21 cellular contexts compared by ENCODE assay signal in the genomic region with DNA sequence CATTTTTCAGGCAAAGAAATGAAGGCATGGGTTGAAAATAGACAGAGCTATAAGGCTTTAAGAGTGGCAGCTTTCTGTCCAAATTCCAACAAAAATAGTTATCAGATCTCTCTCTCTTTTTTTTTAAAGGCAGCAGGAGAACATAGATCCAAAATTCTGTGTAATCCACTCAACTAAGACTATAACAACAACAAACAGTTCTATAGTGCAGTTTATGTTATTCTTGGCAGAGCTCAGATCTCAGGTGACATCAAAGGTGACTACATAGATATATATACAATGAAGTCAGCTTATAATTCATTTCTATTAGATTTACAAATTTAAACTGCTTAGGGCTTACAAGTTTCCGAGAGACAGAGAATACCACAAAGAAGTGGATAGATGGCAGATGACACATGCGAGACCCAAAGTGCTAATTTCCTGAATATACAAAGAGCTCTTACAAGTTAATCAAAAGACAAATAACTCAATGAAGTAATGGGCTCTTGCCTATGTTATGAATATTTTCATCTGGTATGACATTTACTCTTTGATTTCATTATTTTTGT.
"Had no signal": no experiment of that assay in that cellular context is flagged by ENCODE, and none has a peak within 500 bp of the region (broad histone marks: within the 10 kb centered on the region; RNA-seq: fewer than 3 reads in every experiment).

No MANE protein-coding gene starts in this region.

- H3K27ac Mint-ChIP-seq: dendritic cell treated with granulocyte-macrophage colony-stimulating factor and Interleukin-4, amounts not matched to agents 40 ng/mL and 50 ng/mL, for 4 days; memory B cell; stimulated activated memory B cell treated with anti-CD40 and anti-IgM and Interleukin-4, amounts not matched to agents 10 μg/mL and 1 μg/mL and 100 μg/mL, for 72 hours; stimulated activated naive CD8-positive, alpha-beta T cell treated with anti-CD3 and anti-CD28 coated beads, Interleukin-15, Interleukin-2, amounts not matched to agents 100 ng/mL and 50 ng/mL, for 24 hours had no signal

- H3K27me3 Mint-ChIP-seq: dendritic cell treated with granulocyte-macrophage colony-stimulating factor and Interleukin-4, amounts not matched to agents 40 ng/mL and 50 ng/mL, for 4 days had no signal

- H3K9me3 ChIP-seq: esophagus squamous epithelium, gastroesophageal sphincter, left lung, lower lobe of right lung, psoas muscle, spleen, tibial artery, upper lobe of right lung had no signal

- H3K9me3 Mint-ChIP-seq: dendritic cell treated with granulocyte-macrophage colony-stimulating factor and Interleukin-4, amounts not matched to agents 40 ng/mL and 50 ng/mL, for 4 days; memory B cell; nephron; stimulated activated memory B cell treated with anti-CD40 and anti-IgM and Interleukin-4, amounts not matched to agents 10 μg/mL and 1 μg/mL and 100 μg/mL, for 72 hours; stimulated activated naive CD8-positive, alpha-beta T cell treated with anti-CD3 and anti-CD28 coated beads, Interleukin-15, Interleukin-2, amounts not matched to agents 100 ng/mL and 50 ng/mL, for 24 hours had no signal

- H3K4me3 Mint-ChIP-seq: dendritic cell treated with granulocyte-macrophage colony-stimulating factor and Interleukin-4, amounts not matched to agents 40 ng/mL and 50 ng/mL, for 4 days; memory B cell; nephron; stimulated activated memory B cell treated with anti-CD40 and anti-IgM and Interleukin-4, amounts not matched to agents 10 μg/mL and 1 μg/mL and 100 μg/mL, for 72 hours; stimulated activated naive CD8-positive, alpha-beta T cell treated with anti-CD3 and anti-CD28 coated beads, Interleukin-15, Interleukin-2, amounts not matched to agents 100 ng/mL and 50 ng/mL, for 24 hours had no signal

- H3K4me1 ChIP-seq: esophagus squamous epithelium had no signal

- H3K36me3 ChIP-seq: esophagus squamous epithelium, gastroesophageal sphincter, left lung, lower lobe of right lung, spleen, tibial artery, upper lobe of right lung had no signal

- DNase-seq: esophagus squamous epithelium; foreskin fibroblast; glutamatergic neuron; left lung; lower lobe of right lung; midbrain; psoas muscle; retina; spleen; stimulated activated CD4-positive, alpha-beta T cell treated with anti-CD3 and anti-CD28 coated beads, Interleukin-15, amount 100 ng/mL, for 24 hours; stimulated activated CD4-positive, alpha-beta T cell treated with anti-CD3 and anti-CD28 coated beads, Interleukin-1b, Interleukin-23, amount 100 ng/mL, for 48 hours; stimulated activated CD4-positive, alpha-beta T cell treated with anti-CD3 and anti-CD28 coated beads, Interleukin-4, amount 100 ng/mL, for 24 hours; tibial artery; upper lobe of right lung had no signal

- H3K36me3 Mint-ChIP-seq: memory B cell; stimulated activated memory B cell treated with anti-CD40 and anti-IgM and Interleukin-4, amounts not matched to agents 10 μg/mL and 1 μg/mL and 100 μg/mL, for 72 hours had no signal

- H3K27ac ChIP-seq: esophagus squamous epithelium, left lung, lower lobe of right lung, psoas muscle, spleen, tibial artery, upper lobe of right lung had no signal

- H3K4me3 ChIP-seq: esophagus squamous epithelium, gastroesophageal sphincter, left lung, lower lobe of right lung, psoas muscle, spleen, tibial artery, upper lobe of right lung had no signal

- H3K27me3 ChIP-seq: gastroesophageal sphincter, left lung, upper lobe of right lung had no signal

- ATAC-seq: gastroesophageal sphincter; left lung; lower lobe of right lung; psoas muscle; sciatic nerve; stimulated activated memory B cell treated with anti-CD40 and anti-IgM and Interleukin-4, amounts not matched to agents 10 μg/mL and 1 μg/mL and 100 μg/mL, for 72 hours; upper lobe of right lung had no signal
